19 cellular contexts compared by ENCODE assay signal in genomic region chr20:25274481-25274880, GRCh38. TPM values are rescaled to one million over a fixed set of nuclear protein-coding genes. Genes with fewer than 3 reads are reported as not detected.
DNase-seq lines count a peak whose midpoint lies in the region; ATAC-seq, FAIRE-seq and TF ChIP-seq lines count a peak whose summit lies in the region.
"Had no signal": no experiment of that assay in that cellular context is flagged by ENCODE, and none has a peak within 500 bp of the region (broad histone marks: within the 10 kb centered on the region; RNA-seq: fewer than 3 reads in every experiment).

No MANE protein-coding gene starts in this region.

- no peak overlapping the region for H2AFZ ChIP-seq in HepG2 (ENCODE audit: low read length)

- CTCF ChIA-PET in HepG2 (lab: Yijun Ruan, JAX; ENCODE audit: low intra/inter-chr PET ratio, low total read pairs), result no interaction called here

- no peak overlapping the region for H3K4me3 Mint-ChIP-seq in activated T-helper 1 cell treated with anti-CD3 and anti-CD28 coated beads, Interleukin-12 subunit alpha, Interleukin-12 subunit beta, Interleukin-2, Interleukin-4 antibody, amounts not matched to agents 30 ng/mL and 10 ng/mL and 1 ng/mL, durations not matched to agents 14 hours and 24 hours and 36 hours
- H3K4me3 Mint-ChIP-seq: activated naive CD4-positive, alpha-beta T cell treated with anti-CD3 and anti-CD28 coated beads, Interleukin-2, amount 50 U/mL, for 24 hours; neural crest cell; stimulated activated memory B cell treated with anti-CD40 and anti-IgM and Interleukin-4, amounts not matched to agents 10 μg/mL and 1 μg/mL and 100 μg/mL, for 72 hours had no signal

- H3K4me1 Mint-ChIP-seq in activated T-helper 1 cell treated with anti-CD3 and anti-CD28 coated beads, Interleukin-12 subunit alpha, Interleukin-12 subunit beta, Interleukin-2, Interleukin-4 antibody, amounts not matched to agents 30 ng/mL and 10 ng/mL and 1 ng/mL, durations not matched to agents 14 hours and 24 hours and 36 hours (ENCODE audit: low read depth), result no peaks in the 10 kb centered on the region
- H3K4me1 Mint-ChIP-seq: activated naive CD4-positive, alpha-beta T cell treated with anti-CD3 and anti-CD28 coated beads, Interleukin-2, amount 50 U/mL, for 24 hours; neural crest cell; stimulated activated memory B cell treated with anti-CD40 and anti-IgM and Interleukin-4, amounts not matched to agents 10 μg/mL and 1 μg/mL and 100 μg/mL, for 72 hours had no signal

- no peak overlapping the region for H3K4me3 ChIP-seq in H7 (ENCODE audit: insufficient read depth, low read depth, low read length)
- no peak overlapping the region for H3K4me3 ChIP-seq in HepG2 (replicated peaks in 1 of 3; ENCODE audit: insufficient read depth in 1 of 3, low read depth in 2 of 3, low read length in 3 of 3)
- H3K4me3 ChIP-seq in gastrocnemius medialis, result peak overlapping the region in 2 of 4 donors; percentile 3 to 23

- FAIRE-seq in HepG2 (lab: Jason Lieb, UNC), result no peak
- FAIRE-seq: endometrium, RCC 7860, small intestine had no signal

- TF ChIP-seq POLR2A in HepG2 (IDR thresholded peaks at IDR 0.05; ENCODE audit: insufficient read depth in 1 of 2, low read depth in 2 of 2, low read length in 2 of 2) (no peak), gastrocnemius medialis (IDR thresholded peaks at IDR 0.05) (no peak)

- H3K9me3 Mint-ChIP-seq in activated T-helper 1 cell treated with anti-CD3 and anti-CD28 coated beads, Interleukin-12 subunit alpha, Interleukin-12 subunit beta, Interleukin-2, Interleukin-4 antibody, amounts not matched to agents 30 ng/mL and 10 ng/mL and 1 ng/mL, durations not matched to agents 14 hours and 24 hours and 36 hours, result no peaks in the 10 kb centered on the region
- H3K9me3 Mint-ChIP-seq: activated naive CD4-positive, alpha-beta T cell treated with anti-CD3 and anti-CD28 coated beads, Interleukin-2, amount 50 U/mL, for 24 hours; neural crest cell; stimulated activated memory B cell treated with anti-CD40 and anti-IgM and Interleukin-4, amounts not matched to agents 10 μg/mL and 1 μg/mL and 100 μg/mL, for 72 hours had no signal

- H3K27ac ChIP-seq in caudate nucleus (ENCODE audit: low read depth, low read length) (peak overlapping the region; percentile 46), HepG2 (ENCODE audit: extremely low read length, insufficient read depth, low read length) (no peak overlapping the region), gastrocnemius medialis (peak overlapping the region; percentile 81 to 89 (median 86))

- no peak overlapping the region for H3K9ac ChIP-seq in HepG2 (ENCODE audit: insufficient read depth, low read depth, low read length)

- intact Hi-C loops in HepG2 (cut with micrococcal nuclease; ENCODE audit: unreplicated experiment), result no loop called here
- intact Hi-C loops in gastrocnemius medialis (cut with DNase I; ENCODE audit: low total_unique reads), result no loop called here
- intact Hi-C loops in activated T-helper 1 cell treated with anti-CD3 and anti-CD28 coated beads, Interleukin-12 subunit alpha, Interleukin-12 subunit beta, Interleukin-2, Interleukin-4 antibody, amounts not matched to agents 30 ng/mL and 10 ng/mL and 1 ng/mL, durations not matched to agents 14 hours and 24 hours and 36 hours (cut with micrococcal nuclease), result no loop called here

- H3K79me2 ChIP-seq in HepG2 (ENCODE audit: insufficient read depth, low read length), result no peaks in the 10 kb centered on the region

- POLR2A ChIA-PET in HepG2 (lab: Yijun Ruan, JAX), result no interaction called here

- H3K4me2 ChIP-seq in HepG2 (ENCODE audit: low read depth, low read length), result no peak overlapping the region

- no peak for TF ChIP-seq CTCF in HepG2 (CRISPR knock-in tag; IDR thresholded peaks at IDR 0.05)
- TF ChIP-seq CTCF in gastrocnemius medialis (IDR thresholded peaks at IDR 0.05 in 4 of 5, conservative IDR thresholded peaks at IDR 0.05 in 1 of 5), result no peak

- H3K27ac Mint-ChIP-seq in activated T-helper 1 cell treated with anti-CD3 and anti-CD28 coated beads, Interleukin-12 subunit alpha, Interleukin-12 subunit beta, Interleukin-2, Interleukin-4 antibody, amounts not matched to agents 30 ng/mL and 10 ng/mL and 1 ng/mL, durations not matched to agents 14 hours and 24 hours and 36 hours, result no peak overlapping the region
- H3K27ac Mint-ChIP-seq: activated naive CD4-positive, alpha-beta T cell treated with anti-CD3 and anti-CD28 coated beads, Interleukin-2, amount 50 U/mL, for 24 hours; stimulated activated memory B cell treated with anti-CD40 and anti-IgM and Interleukin-4, amounts not matched to agents 10 μg/mL and 1 μg/mL and 100 μg/mL, for 72 hours had no signal

- no peaks in the 10 kb centered on the region for H3K27me3 Mint-ChIP-seq in activated T-helper 1 cell treated with anti-CD3 and anti-CD28 coated beads, Interleukin-12 subunit alpha, Interleukin-12 subunit beta, Interleukin-2, Interleukin-4 antibody, amounts not matched to agents 30 ng/mL and 10 ng/mL and 1 ng/mL, durations not matched to agents 14 hours and 24 hours and 36 hours (ENCODE audit: insufficient read depth)
- H3K27me3 Mint-ChIP-seq: activated naive CD4-positive, alpha-beta T cell treated with anti-CD3 and anti-CD28 coated beads, Interleukin-2, amount 50 U/mL, for 24 hours; stimulated activated memory B cell treated with anti-CD40 and anti-IgM and Interleukin-4, amounts not matched to agents 10 μg/mL and 1 μg/mL and 100 μg/mL, for 72 hours had no signal

- H3K4me1 ChIP-seq in HepG2 (ENCODE audit: insufficient read depth, low read length), result no peaks in the 10 kb centered on the region
- peaks cover 32 to 56% of the 10 kb centered on the region in 2 donors for H3K4me1 ChIP-seq in gastrocnemius medialis

- no peak for TF ChIP-seq RAD21 in HepG2 (CRISPR knock-in tag; IDR thresholded peaks at IDR 0.05)

- H3K36me3 Mint-ChIP-seq in activated T-helper 1 cell treated with anti-CD3 and anti-CD28 coated beads, Interleukin-12 subunit alpha, Interleukin-12 subunit beta, Interleukin-2, Interleukin-4 antibody, amounts not matched to agents 30 ng/mL and 10 ng/mL and 1 ng/mL, durations not matched to agents 14 hours and 24 hours and 36 hours (ENCODE audit: low read depth), result peaks cover 2% of the 10 kb centered on the region

- H3K9me3 ChIP-seq in HepG2 (ENCODE audit: low read length) (no peaks in the 10 kb centered on the region), gastrocnemius medialis (no peaks in the 10 kb centered on the region)

- 96% methylated on average over 20 of the region's 20 CpGs for WGBS in HepG2 (ENCODE audit: low lambda C conversion rate)

- BruUV-seq in HepG2 (replicated peaks; lab: Mats Ljungman, UMichigan), result no TSS peak

- in situ Hi-C loops in HepG2 (cut with HindIII; ENCODE audit: extremely low pct_ligation_motif_present, low pct_unique_long_range_greater_than_20kb) (no loop called here), gastrocnemius medialis (cut with MboI; ENCODE audit: low sequenced_read_pairs in 4 of 4) (loop anchor here in 2 of 4 donors (25.0 kb wide), 2 partner anchors 113 to 287 kb away; partner anchors contain the start of genes ABHD12 (in 1 of the 2) and APMAP (in 1 of the 2))

- TF ChIP-seq EP300 in HepG2 (IDR thresholded peaks at IDR 0.05; ENCODE audit: low read depth in 2 of 2, low read length in 2 of 2), result no peak
- TF ChIP-seq EP300 in HepG2 (CRISPR knock-in tag; IDR thresholded peaks at IDR 0.05; ENCODE audit: borderline replicate concordance), result no peak

- ATAC-seq in HepG2 (no peak), gastrocnemius medialis (peak in 1 of 2 donors; percentile 5)
- ATAC-seq: stimulated activated memory B cell treated with anti-CD40 and anti-IgM and Interleukin-4, amounts not matched to agents 10 μg/mL and 1 μg/mL and 100 μg/mL, for 72 hours had no signal

- no peaks in the 10 kb centered on the region for H4K20me1 ChIP-seq in HepG2 (ENCODE audit: insufficient read depth, low read length)

- DNase-seq in H7 (peak; percentile 36), caudate nucleus (lab: John Stamatoyannopoulos, UW) (no peak), HepG2 (ENCODE audit: low spot score) (no peak), gastrocnemius medialis (peak; percentile 35 to 42), NCI-H1105 treated with DMSO at 0.1 percent for 48 hours (lab: John Stamatoyannopoulos, UW) (no peak), 8988T (no peak)
- DNase-seq in activated T-helper 1 cell treated with anti-CD3 and anti-CD28 coated beads, Interleukin-12 subunit alpha, Interleukin-12 subunit beta, Interleukin-2, Interleukin-4 antibody, amounts not matched to agents 30 ng/mL and 10 ng/mL and 1 ng/mL, durations not matched to agents 14 hours and 24 hours and 36 hours (ENCODE audit: low spot score), result no peak
- DNase-seq: activated CD8-positive, alpha-beta memory T cell treated with anti-CD3 and anti-CD28 coated beads for 24 hours; foreskin fibroblast; GF-D8; HCEC 1CT; NCI-H2107; NCI-H82; small intestine had no signal

- H3K36me3 ChIP-seq in H7 (replicated peaks; ENCODE audit: control insufficient read depth, insufficient read depth, low read length) (peaks cover 18% of the 10 kb centered on the region), HepG2 (replicated peaks in 1 of 2; ENCODE audit: control insufficient read depth in 1 of 2, insufficient read depth in 2 of 2, low read length in 2 of 2) (peaks cover 67 to 81% of the 10 kb centered on the region in 2 experiments), gastrocnemius medialis (peaks cover 0 to 26% of the 10 kb centered on the region in 2 donors)

- no peaks in the 10 kb centered on the region for H3K27me3 ChIP-seq in H7 (ENCODE audit: control insufficient read depth, insufficient read depth, low read length)
- no peaks in the 10 kb centered on the region for H3K27me3 ChIP-seq in HepG2 (ENCODE audit: control insufficient read depth in 1 of 2, insufficient read depth in 2 of 2, low read length in 2 of 2)
- no peaks in the 10 kb centered on the region for H3K27me3 ChIP-seq in gastrocnemius medialis

RNA-seq across cellular contexts. Expression of gene PYGB, which starts 26.6 kb away (rescaled TPM):
- total RNA-seq in H7 (2014; rRNA removed; shearing (Covaris generic)), result 52.0 and 57.1 TPM in 2 replicates
- 82.0 and 86.3 TPM in 2 replicates for total RNA-seq in HepG2 (2016; rRNA removed; fragmentation: Illumina TruSeq; extraction: Trizol)
- total RNA-seq in HepG2 (2016; cell fraction: cytosol; rRNA removed; fragmentation: Illumina TruSeq; extraction: Trizol; ENCODE audit: low read depth), result 5.4 and 6.5 TPM in 2 replicates
- total RNA-seq in HepG2 (2016; cell fraction: insoluble cytoplasmic fraction; rRNA removed; fragmentation: Illumina TruSeq; extraction: Trizol), result 69.1 and 89.6 TPM in 2 replicates
- total RNA-seq in HepG2 (2016; cell fraction: membrane; rRNA removed; fragmentation: Illumina TruSeq; extraction: Trizol), result 18.0 and 19.5 TPM in 2 replicates
- total RNA-seq in HepG2 (2016; cell fraction: nucleus; rRNA removed; fragmentation: Illumina TruSeq; extraction: Trizol), result 59.8 and 63.0 TPM in 2 replicates
- polyA plus RNA-seq in HepG2 (2011; rRNA removed), result 24.2 and 37.5 TPM in 2 replicates
- polyA plus RNA-seq in HepG2 (2011; cell fraction: cytosol; rRNA removed), result 24.4 and 27.4 TPM in 2 replicates
- polyA plus RNA-seq in HepG2 (2011; cell fraction: nucleus; rRNA removed), result 111 and 112 TPM in 2 replicates
- polyA plus RNA-seq in HepG2 (2012), result 26.9 and 46.5 TPM in 2 replicates
- polyA plus RNA-seq in HepG2 (2016; cell fraction: cytosol; fragmentation: Illumina TruSeq; extraction: Trizol; ENCODE audit: low read depth), result 3.5 TPM in 2 replicates
- 45.7 and 58.6 TPM in 2 replicates for polyA plus RNA-seq in HepG2 (2016; cell fraction: insoluble cytoplasmic fraction; fragmentation: Illumina TruSeq; extraction: Trizol; ENCODE audit: low read depth)
- polyA plus RNA-seq in HepG2 (2016; cell fraction: membrane; fragmentation: Illumina TruSeq; extraction: Trizol; ENCODE audit: low read depth), result 7.2 and 9.8 TPM in 2 replicates
- polyA plus RNA-seq in HepG2 (2016; cell fraction: nucleus; fragmentation: Illumina TruSeq; extraction: Trizol; ENCODE audit: insufficient read depth, low read depth), result 79.7 and 85.5 TPM in 2 replicates
- polyA minus RNA-seq in HepG2 (2011; rRNA and poly(A)+ RNA removed; ENCODE audit: low replicate concordance), result 26.5 and 80.5 TPM in 2 replicates
- polyA minus RNA-seq in HepG2 (2011; cell fraction: cytosol; rRNA and poly(A)+ RNA removed), result 36.1 and 38.1 TPM in 2 replicates
- polyA minus RNA-seq in HepG2 (2011; cell fraction: nucleus; rRNA and poly(A)+ RNA removed), result 27.9 and 31.3 TPM in 2 replicates
- 10 to 100 TPM; 13.6 to 50.7 (median 27.0) TPM for total RNA-seq in gastrocnemius medialis
- 36.8 and 38.5 TPM in 2 replicates for total RNA-seq in activated T-helper 1 cell treated with anti-CD3 and anti-CD28 coated beads, Interleukin-12 subunit alpha, Interleukin-12 subunit beta, Interleukin-2, Interleukin-4 antibody, amounts not matched to agents 30 ng/mL and 10 ng/mL and 1 ng/mL, durations not matched to agents 14 hours and 24 hours and 36 hours

Comparison
In these comparisons a context has a peak if more than half of its experiments do, and no peak if none do; other contexts are left out.
1. DNase-seq: peak in H7 (single experiment) and gastrocnemius medialis (2 of 2); none in caudate nucleus (0 of 61), HepG2 (single experiment), activated T-helper 1 cell treated with anti-CD3 and anti-CD28 coated beads, Interleukin-12 subunit alpha, Interleukin-12 subunit beta, Interleukin-2, Interleukin-4 antibody, amounts not matched to agents 30 ng/mL and 10 ng/mL and 1 ng/mL, durations not matched to agents 14 hours and 24 hours and 36 hours (single experiment), NCI-H1105 treated with DMSO at 0.1 percent for 48 hours (single experiment) and 8988T (single experiment).